Comparison of ENCODE assay signal across 18 cellular contexts in genomic region chr14:96091941-96092411, GRCh38. TPM values are rescaled to one million over a fixed set of nuclear protein-coding genes. Genes with fewer than 3 reads are reported as not detected.
A peak's percentile ranks its signal among the peaks of the same experiment; 100 is the strongest.
DNase-seq lines count a peak whose midpoint lies in the region; ATAC-seq, FAIRE-seq and TF ChIP-seq lines count a peak whose summit lies in the region.
"Had no signal": no experiment of that assay in that cellular context is flagged by ENCODE, and none has a peak within 500 bp of the region (broad histone marks: within the 10 kb centered on the region; RNA-seq: fewer than 3 reads in every experiment).

No MANE protein-coding gene starts in this region.

- POLR2A ChIA-PET in activated CD4-positive, alpha-beta T cell treated with anti-CD3 and anti-CD28 coated beads, Interleukin-2, amount 10 ng/mL, durations not matched to agents 7 days and 5 days (lab: Charles Lee) = no interaction called here

- ATAC-seq in left ventricle myocardium superior = no peak
- ATAC-seq in Right ventricle myocardium superior (ENCODE audit: poor library complexity) = no peak
- ATAC-seq in GM18868 (IDR thresholded peaks at IDR 0.05; ENCODE audit: unreplicated experiment) = no peak
- ATAC-seq: effector memory CD8-positive, alpha-beta T cell; HCT116 had no signal

- CTCF ChIA-PET in activated CD4-positive, alpha-beta T cell treated with anti-CD3 and anti-CD28 coated beads, Interleukin-2, amount 10 ng/mL, durations not matched to agents 7 days and 5 days (lab: Charles Lee) = no interaction called here

- no peak for TF ChIP-seq CTCF in brain (conservative IDR thresholded peaks at IDR 0.05)

- peaks cover 24% of the 10 kb centered on the region for H3K36me3 Mint-ChIP-seq in brain
- H3K36me3 Mint-ChIP-seq in activated CD4-positive, alpha-beta T cell treated with anti-CD3 and anti-CD28 coated beads, Interleukin-2, amount 10 ng/mL, durations not matched to agents 7 days and 5 days (ENCODE audit: low read depth) = no peaks in the 10 kb centered on the region
- H3K36me3 Mint-ChIP-seq: immature natural killer cell had no signal

- no peak overlapping the region for H3K4me3 Mint-ChIP-seq in brain
- no peak overlapping the region for H3K4me3 Mint-ChIP-seq in activated CD4-positive, alpha-beta T cell treated with anti-CD3 and anti-CD28 coated beads, Interleukin-2, amount 10 ng/mL, durations not matched to agents 7 days and 5 days
- H3K4me3 Mint-ChIP-seq: effector memory CD8-positive, alpha-beta T cell; immature natural killer cell had no signal

- TF ChIP-seq POLR2A in H54 (IDR thresholded peaks at IDR 0.05; ENCODE audit: low read depth, low read length) = no peak

- H3K27ac Mint-ChIP-seq in brain = peak overlapping the region in 3 of 5 experiments; percentile 37 to 98 (median 42)
- H3K27ac Mint-ChIP-seq in activated CD4-positive, alpha-beta T cell treated with anti-CD3 and anti-CD28 coated beads, Interleukin-2, amount 10 ng/mL, durations not matched to agents 7 days and 5 days = no peak overlapping the region
- H3K27ac Mint-ChIP-seq: effector memory CD8-positive, alpha-beta T cell; immature natural killer cell had no signal

- H3K4me1 Mint-ChIP-seq in brain = peaks cover 74% of the 10 kb centered on the region
- H3K4me1 Mint-ChIP-seq in activated CD4-positive, alpha-beta T cell treated with anti-CD3 and anti-CD28 coated beads, Interleukin-2, amount 10 ng/mL, durations not matched to agents 7 days and 5 days = peaks cover 3% of the 10 kb centered on the region
- H3K4me1 Mint-ChIP-seq: immature natural killer cell had no signal

- DNase-seq in left ventricle myocardium superior (peak; percentile 54), Right ventricle myocardium superior (no peak), mesenteric fat pad (ENCODE audit: low spot score) (peak; percentile 55), GM19239 (ENCODE audit: insufficient read length, low spot score) (no peak), H54 (ENCODE audit: insufficient read length, low spot score) (no peak)
- DNase-seq in activated CD4-positive, alpha-beta T cell treated with anti-CD3 and anti-CD28 coated beads, Interleukin-2, amount 10 ng/mL, durations not matched to agents 7 days and 5 days = no peak
- DNase-seq: activated CD8-positive, alpha-beta memory T cell treated with anti-CD3 and anti-CD28 coated beads for 24 hours; activated naive CD4-positive, alpha-beta T cell treated with anti-CD3 and anti-CD28 coated beads, Interleukin-2, amount 50 U/mL, for 16 hours; activated T-cell treated with anti-CD3 and anti-CD28 coated beads, Interleukin-2, amount 50 U/mL, for 48 hours; DMS 273 treated with DMSO at 0.1 percent for 48 hours; effector memory CD8-positive, alpha-beta T cell; esophagus squamous epithelium; immature natural killer cell; stimulated activated CD4-positive, alpha-beta T cell treated with anti-CD3 and anti-CD28 coated beads, Interleukin-15, amount 100 ng/mL, for 24 hours had no signal

- H3K27me3 Mint-ChIP-seq in brain = no peaks in the 10 kb centered on the region
- no peaks in the 10 kb centered on the region for H3K27me3 Mint-ChIP-seq in activated CD4-positive, alpha-beta T cell treated with anti-CD3 and anti-CD28 coated beads, Interleukin-2, amount 10 ng/mL, durations not matched to agents 7 days and 5 days

- FAIRE-seq in GM19239 (lab: Jason Lieb, UNC) = no peak
- FAIRE-seq in H54 (lab: Jason Lieb, UNC) = no peak
- FAIRE-seq: GM12892 had no signal

- no peaks in the 10 kb centered on the region for H3K9me3 Mint-ChIP-seq in brain
- no peaks in the 10 kb centered on the region for H3K9me3 Mint-ChIP-seq in activated CD4-positive, alpha-beta T cell treated with anti-CD3 and anti-CD28 coated beads, Interleukin-2, amount 10 ng/mL, durations not matched to agents 7 days and 5 days
- H3K9me3 Mint-ChIP-seq: effector memory CD8-positive, alpha-beta T cell; immature natural killer cell had no signal

- intact Hi-C loops in left ventricle myocardium superior (cut with micrococcal nuclease) = no loop called here
- intact Hi-C loops in Right ventricle myocardium superior (cut with DNase I) = no loop called here

RNA-seq across cellular contexts. Expression of gene C14orf132, which starts 52.8 kb away (rescaled TPM):
- total RNA-seq in left ventricle myocardium superior = 2.4 TPM
- total RNA-seq in Right ventricle myocardium superior = 2.4 TPM
- 69.2 TPM for polyA plus RNA-seq in brain (ENCODE audit: insufficient read depth, low read depth, low replicate concordance)
- total RNA-seq in mesenteric fat pad = 2.7 TPM
- 1 to 10 TPM; 1.2 to 1.5 TPM for total RNA-seq in activated CD4-positive, alpha-beta T cell treated with anti-CD3 and anti-CD28 coated beads, Interleukin-2, amount 10 ng/mL, durations not matched to agents 7 days and 5 days
- polyA plus RNA-seq: immature natural killer cell had no signal

Comparison
In these comparisons a context has a peak if more than half of its experiments do, and no peak if none do; other contexts are left out.
1. DNase-seq: peak in left ventricle myocardium superior (single experiment) and mesenteric fat pad (single experiment); none in Right ventricle myocardium superior (single experiment), GM19239 (single experiment), activated CD4-positive, alpha-beta T cell treated with anti-CD3 and anti-CD28 coated beads, Interleukin-2, amount 10 ng/mL, durations not matched to agents 7 days and 5 days (single experiment) and H54 (single experiment).